ENCODE assay signal across 20 cellular contexts in genomic region chr10:77763453-77764430, GRCh38.
A peak's percentile ranks its signal among the peaks of the same experiment; 100 is the strongest.
DNase-seq lines count a peak whose midpoint lies in the region; ATAC-seq, FAIRE-seq and TF ChIP-seq lines count a peak whose summit lies in the region.
"Had no signal": no experiment of that assay in that cellular context is flagged by ENCODE, and none has a peak within 500 bp of the region (broad histone marks: within the 10 kb centered on the region; RNA-seq: fewer than 3 reads in every experiment).

No MANE protein-coding gene starts in this region.

- no peak overlapping the region for H3K4me3 Mint-ChIP-seq in neural progenitor cell
- H3K4me3 Mint-ChIP-seq in T-helper 2 cell treated with Interferon-gamma antibody and Interleukin-4, amounts not matched to agents 5 μg/mL and 100 μg/mL, for 36 hours: no peak overlapping the region
- H3K4me3 Mint-ChIP-seq: nephron; stimulated activated naive B cell treated with anti-CD40 and anti-IgM and Interleukin-4, amounts not matched to agents 10 μg/mL and 1 μg/mL and 100 μg/mL, for 72 hours had no signal

- in situ Hi-C loops in GM12878 (cut with MboI): no loop called here

- H3K4me3 ChIP-seq in GM12878: no peak overlapping the region
- no peak overlapping the region for H3K4me3 ChIP-seq in neural progenitor cell
- H3K4me3 ChIP-seq: heart left ventricle, thyroid gland had no signal

- H3K27me3 ChIP-seq in GM12878 (replicated peaks in 1 of 2; ENCODE audit: control insufficient read depth in 2 of 2, insufficient read depth in 2 of 2, low read length in 1 of 2) (no peaks in the 10 kb centered on the region; a peak in 1 of 4 replicates), neural progenitor cell (no peaks in the 10 kb centered on the region)
- H3K27me3 ChIP-seq: heart left ventricle, thyroid gland had no signal

- peaks cover 8% of the 10 kb centered on the region for H3K4me1 Mint-ChIP-seq in neural progenitor cell
- H3K4me1 Mint-ChIP-seq in T-helper 2 cell treated with Interferon-gamma antibody and Interleukin-4, amounts not matched to agents 5 μg/mL and 100 μg/mL, for 36 hours (ENCODE audit: low read depth): no peaks in the 10 kb centered on the region
- H3K4me1 Mint-ChIP-seq: stimulated activated naive B cell treated with anti-CD40 and anti-IgM and Interleukin-4, amounts not matched to agents 10 μg/mL and 1 μg/mL and 100 μg/mL, for 72 hours had no signal

- no peak for TF ChIP-seq RAD21 in GM12878 (IDR thresholded peaks at IDR 0.05; ENCODE audit: insufficient read depth, low read depth, low read length)

- 38% methylated on average over 9 of the region's 9 CpGs for WGBS in GM12878 (ENCODE audit: insufficient coverage, insufficient replicate concordance, low lambda C conversion rate, missing lambda C conversion rate)

- RAD21 ChIA-PET in GM12878 (lab: Charles Lee; ENCODE audit: unreplicated experiment): interaction anchor here (0.6 to 1.4 kb wide), 2 partner anchors 52 to 373 kb away, joined by 3 to 4 read pairs; no protein-coding TSS in a partner anchor

- H3K4me1 ChIP-seq in GM12878 (ENCODE audit: control insufficient read depth, insufficient read depth, low read length): no peaks in the 10 kb centered on the region
- peaks cover 14% of the 10 kb centered on the region for H3K4me1 ChIP-seq in neural progenitor cell
- H3K4me1 ChIP-seq: heart left ventricle, thyroid gland had no signal

- no peaks in the 10 kb centered on the region for H3K36me3 Mint-ChIP-seq in neural progenitor cell
- no peaks in the 10 kb centered on the region for H3K36me3 Mint-ChIP-seq in T-helper 2 cell treated with Interferon-gamma antibody and Interleukin-4, amounts not matched to agents 5 μg/mL and 100 μg/mL, for 36 hours (ENCODE audit: low read depth)
- H3K36me3 Mint-ChIP-seq: stimulated activated naive B cell treated with anti-CD40 and anti-IgM and Interleukin-4, amounts not matched to agents 10 μg/mL and 1 μg/mL and 100 μg/mL, for 72 hours had no signal

- TF ChIP-seq CTCF in GM12878 (IDR thresholded peaks at IDR 0.05 in 2 of 3, conservative IDR thresholded peaks at IDR 0.05 in 1 of 3; ENCODE audit: control insufficient read depth in 2 of 3, extremely low read depth in 1 of 3, insufficient read depth in 1 of 3, low read depth in 3 of 3, low read length in 3 of 3) (no peak), neural progenitor cell (IDR thresholded peaks at IDR 0.05) (no peak)

- no peaks in the 10 kb centered on the region for H3K36me3 ChIP-seq in GM12878 (ENCODE audit: control insufficient read depth in 2 of 2, insufficient read depth in 2 of 2, low read length in 1 of 2)
- no peaks in the 10 kb centered on the region for H3K36me3 ChIP-seq in neural progenitor cell
- H3K36me3 ChIP-seq: heart left ventricle, thyroid gland had no signal

- POLR2A ChIA-PET in GM12878 (lab: Charles Lee): no interaction called here

- no peak overlapping the region for H3K9ac ChIP-seq in GM12878 (ENCODE audit: control insufficient read depth, insufficient read depth, low read length)
- H3K9ac ChIP-seq in neural progenitor cell: no peak overlapping the region

- no peak for TF ChIP-seq EP300 in GM12878 (IDR thresholded peaks at IDR 0.05; ENCODE audit: borderline replicate concordance in 1 of 2, control insufficient read depth in 1 of 2, low read depth in 2 of 2, low read length in 2 of 2)

- H3K27ac Mint-ChIP-seq in neural progenitor cell: peak overlapping the region; percentile 76
- H3K27ac Mint-ChIP-seq in T-helper 2 cell treated with Interferon-gamma antibody and Interleukin-4, amounts not matched to agents 5 μg/mL and 100 μg/mL, for 36 hours: no peak overlapping the region
- H3K27ac Mint-ChIP-seq: nephron; stimulated activated naive B cell treated with anti-CD40 and anti-IgM and Interleukin-4, amounts not matched to agents 10 μg/mL and 1 μg/mL and 100 μg/mL, for 72 hours had no signal

- H3K4me2 ChIP-seq in GM12878 (ENCODE audit: control insufficient read depth, insufficient read depth) (no peak overlapping the region), neural progenitor cell (no peak overlapping the region)

- H3K9me3 Mint-ChIP-seq in neural progenitor cell: no peaks in the 10 kb centered on the region
- no peaks in the 10 kb centered on the region for H3K9me3 Mint-ChIP-seq in T-helper 2 cell treated with Interferon-gamma antibody and Interleukin-4, amounts not matched to agents 5 μg/mL and 100 μg/mL, for 36 hours
- H3K9me3 Mint-ChIP-seq: nephron; stimulated activated naive B cell treated with anti-CD40 and anti-IgM and Interleukin-4, amounts not matched to agents 10 μg/mL and 1 μg/mL and 100 μg/mL, for 72 hours had no signal

- H3K79me2 ChIP-seq in GM12878 (ENCODE audit: control insufficient read depth, insufficient read depth, low read length): no peaks in the 10 kb centered on the region
- no peaks in the 10 kb centered on the region for H3K79me2 ChIP-seq in neural progenitor cell (ENCODE audit: low read depth)

- H3K27ac ChIP-seq in GM12878 (ENCODE audit: control insufficient read depth, insufficient read depth) (no peak overlapping the region), neural progenitor cell (no peak overlapping the region)
- H3K27ac ChIP-seq: 22Rv1, heart left ventricle, thyroid gland had no signal

- H2AFZ ChIP-seq in GM12878 (ENCODE audit: control insufficient read depth, low read depth, low read length) (no peak overlapping the region), neural progenitor cell (replicated peaks) (no peak overlapping the region)

- H4K20me1 ChIP-seq in GM12878 (ENCODE audit: control insufficient read depth, insufficient read depth) (no peaks in the 10 kb centered on the region), neural progenitor cell (ENCODE audit: low read depth) (no peaks in the 10 kb centered on the region)

- ATAC-seq in GM12878: peak; percentile 78
- no peak for ATAC-seq in GM19395 (IDR thresholded peaks at IDR 0.05; ENCODE audit: unreplicated experiment)
- ATAC-seq: stimulated activated naive B cell treated with anti-CD40 and anti-IgM and Interleukin-4, amounts not matched to agents 10 μg/mL and 1 μg/mL and 100 μg/mL, for 72 hours had no signal

- DNase-seq in DMS 273 (lab: John Stamatoyannopoulos, UW; ENCODE audit: unreplicated experiment) (peak; percentile 34), DMS 273 treated with DMSO at 0.1 percent for 48 hours (lab: John Stamatoyannopoulos, UW) (no peak), LHCN-M2 (ENCODE audit: low read depth) (peak; percentile 25), GM12878 (ENCODE audit: low read depth, low spot score) (no peak), neural progenitor cell (ENCODE audit: low spot score) (peak; percentile 22), DMS79 treated with DMSO at 0.1 percent for 48 hours (lab: John Stamatoyannopoulos, UW) (no peak)
- no peak for DNase-seq in T-helper 2 cell treated with Interferon-gamma antibody and Interleukin-4, amounts not matched to agents 5 μg/mL and 100 μg/mL, for 36 hours (ENCODE audit: low spot score)
- DNase-seq: activated CD4-positive, alpha-beta T cell treated with anti-CD3 and anti-CD28 coated beads, Interleukin-2, amount 50 U/mL, for 4 hours; activated naive CD4-positive, alpha-beta T cell treated with Interleukin-2 at 50 U/mL for 16 hours; H7; heart left ventricle; mammary epithelial cell; NCI-H1417; NCI-H2171; stimulated activated CD4-positive, alpha-beta T cell treated with anti-CD3 and anti-CD28 coated beads, Interleukin-15, amount 100 ng/mL, for 24 hours; stimulated activated naive B cell treated with anti-CD40 and anti-IgM and Interleukin-4, amounts not matched to agents 10 μg/mL and 1 μg/mL and 100 μg/mL, for 72 hours; thyroid gland had no signal

- BruUV-seq in GM12878 (replicated peaks; lab: Mats Ljungman, UMichigan): no TSS peak

- SMC1A ChIA-PET in GM12878 (lab: Charles Lee; ENCODE audit: uncharacterized antibody, unreplicated experiment): no interaction called here

- no peak for TF ChIP-seq POLR2A in GM12878 (IDR thresholded peaks at IDR 0.05; ENCODE audit: low read depth, low read length)

- no peak for FAIRE-seq in GM12878 (lab: Jason Lieb, UNC)

- no peaks in the 10 kb centered on the region for H3K9me3 ChIP-seq in GM12878 (replicated peaks; ENCODE audit: control insufficient read depth, insufficient read depth, low read length)
- H3K9me3 ChIP-seq in neural progenitor cell (ENCODE audit: low read depth): no peaks in the 10 kb centered on the region
- H3K9me3 ChIP-seq: heart left ventricle, thyroid gland had no signal

- CTCF ChIA-PET in GM12878 (lab: Yijun Ruan, JAX): interaction anchor here (1.5 to 2.2 kb wide), 4 partner anchors 10 to 73 kb away, joined by 4 to 7 read pairs (median 5); no protein-coding TSS in a partner anchor

- intact Hi-C loops in GM12878 (cut with micrococcal nuclease; ENCODE audit: unreplicated experiment): no loop called here

- H3K27me3 Mint-ChIP-seq in neural progenitor cell (ENCODE audit: insufficient read depth, low read depth): no peaks in the 10 kb centered on the region
- H3K27me3 Mint-ChIP-seq in T-helper 2 cell treated with Interferon-gamma antibody and Interleukin-4, amounts not matched to agents 5 μg/mL and 100 μg/mL, for 36 hours (ENCODE audit: low read depth): peaks cover 17% of the 10 kb centered on the region

- H3F3A ChIP-seq in neural progenitor cell (ENCODE audit: low read depth): no peaks in the 10 kb centered on the region

TF ChIP-seq in GM12878, 131 proteins besides CTCF, POLR2A, EP300 and RAD21:
- TF ChIP-seq FOS (IDR thresholded peaks at IDR 0.05; ENCODE audit: borderline replicate concordance, extremely low read depth, insufficient read length): no peak

Comparison
In these comparisons a context has a peak if more than half of its experiments do, and no peak if none do; other contexts are left out.
1. DNase-seq: peak in DMS 273 (single experiment), LHCN-M2 (single experiment) and neural progenitor cell (single experiment); none in DMS 273 treated with DMSO at 0.1 percent for 48 hours (single experiment), GM12878 (single experiment), T-helper 2 cell treated with Interferon-gamma antibody and Interleukin-4, amounts not matched to agents 5 μg/mL and 100 μg/mL, for 36 hours (single experiment) and DMS79 treated with DMSO at 0.1 percent for 48 hours (single experiment).